Comparison of ENCODE assay signal across 33 cellular contexts in the genomic region with DNA sequence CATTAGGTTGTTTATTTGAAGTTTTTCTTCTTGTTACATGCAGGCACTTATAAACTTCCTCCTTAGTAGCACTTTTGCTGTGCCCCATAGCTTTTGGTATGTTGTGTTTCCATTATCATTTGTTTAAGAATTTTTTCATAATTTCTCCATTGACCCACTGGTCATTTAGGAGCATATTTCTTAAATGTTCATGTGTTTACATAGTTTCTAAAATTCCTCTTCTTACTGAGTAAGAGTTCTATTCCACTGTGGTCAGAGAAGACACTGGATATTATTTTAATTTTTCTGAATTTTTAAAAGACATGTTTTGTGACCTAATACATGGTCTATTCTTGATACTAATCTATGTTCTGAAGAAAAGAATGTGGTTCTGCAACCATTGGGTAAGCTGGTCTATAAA.
"Had no signal": no experiment of that assay in that cellular context is flagged by ENCODE, and none has a peak within 500 bp of the region (broad histone marks: within the 10 kb centered on the region; RNA-seq: fewer than 3 reads in every experiment).

No MANE protein-coding gene starts in this region.

- ATAC-seq: activated CD4-positive, CD25-positive, alpha-beta regulatory T cell treated with anti-CD3 and anti-CD28 coated beads, Interleukin-2, amount 50 U/mL, for 24 hours; activated CD8-positive, alpha-beta memory T cell treated with anti-CD3 and anti-CD28 coated beads, Interleukin-2, amount 10 ng/mL, durations not matched to agents 7 days and 5 days; activated CD8-positive, alpha-beta T cell treated with anti-CD3 and anti-CD28 coated beads for 36 hours; activated naive CD4-positive, alpha-beta T cell treated with anti-CD3 and anti-CD28 coated beads, Interleukin-2, amount 50 U/mL, for 72 hours; activated T-cell treated with anti-CD3 and anti-CD28 coated beads, Interleukin-2, amount 50 U/mL, for 72 hours; effector memory CD8-positive, alpha-beta T cell; foreskin keratinocyte; gastrocnemius medialis; heart right ventricle; T-cell; T-helper 17 cell had no signal

- H3K4me1 Mint-ChIP-seq: activated B cell treated with CpG ODN at 0.5 μM for 24 hours; activated CD8-positive, alpha-beta memory T cell treated with anti-CD3 and anti-CD28 coated beads, Interleukin-2, amount 10 ng/mL, durations not matched to agents 7 days and 5 days; activated naive CD4-positive, alpha-beta T cell treated with anti-CD3 and anti-CD28 coated beads, Interleukin-2, amount 10 ng/mL, durations not matched to agents 7 days and 5 days; activated naive CD8-positive, alpha-beta T cell treated with anti-CD3 and anti-CD28 coated beads, Interleukin-2, amount 10 ng/mL, durations not matched to agents 7 days and 5 days; central memory CD8-positive, alpha-beta T cell; T-cell; T-helper 17 cell had no signal

- H3K36me3 Mint-ChIP-seq: activated CD8-positive, alpha-beta memory T cell treated with anti-CD3 and anti-CD28 coated beads, Interleukin-2, amount 10 ng/mL, durations not matched to agents 7 days and 5 days; activated naive CD4-positive, alpha-beta T cell treated with anti-CD3 and anti-CD28 coated beads, Interleukin-2, amount 10 ng/mL, durations not matched to agents 7 days and 5 days; activated naive CD8-positive, alpha-beta T cell treated with anti-CD3 and anti-CD28 coated beads, Interleukin-2, amount 10 ng/mL, durations not matched to agents 7 days and 5 days; T-cell had no signal

- H3K4me3 Mint-ChIP-seq: activated B cell treated with CpG ODN at 0.5 μM for 24 hours; activated CD8-positive, alpha-beta memory T cell treated with anti-CD3 and anti-CD28 coated beads, Interleukin-2, amount 10 ng/mL, durations not matched to agents 7 days and 5 days; activated CD8-positive, alpha-beta T cell treated with anti-CD3 and anti-CD28 coated beads for 36 hours; activated naive CD4-positive, alpha-beta T cell treated with anti-CD3 and anti-CD28 coated beads, Interleukin-2, amount 10 ng/mL, durations not matched to agents 7 days and 5 days; activated naive CD8-positive, alpha-beta T cell treated with anti-CD3 and anti-CD28 coated beads, Interleukin-2, amount 10 ng/mL, durations not matched to agents 7 days and 5 days; activated T-cell treated with anti-CD3 and anti-CD28 coated beads, Interleukin-2, amount 50 U/mL, for 24 hours; activated T-cell treated with anti-CD3 and anti-CD28 coated beads, Interleukin-2, amount 50 U/mL, for 72 hours; central memory CD8-positive, alpha-beta T cell; effector memory CD8-positive, alpha-beta T cell; T-cell; T-helper 17 cell; T-helper 2 cell treated with Interferon-gamma antibody and Interleukin-4, amounts not matched to agents 5 μg/mL and 100 μg/mL, for 36 hours had no signal

- H3K9me3 Mint-ChIP-seq: T-helper 2 cell treated with Interferon-gamma antibody and Interleukin-4, amounts not matched to agents 5 μg/mL and 100 μg/mL, for 36 hours had no signal

- DNase-seq: activated B cell treated with CpG ODN at 0.5 μM for 24 hours; activated CD4-positive, alpha-beta T cell treated with anti-CD3 and anti-CD28 coated beads for 48 hours; activated CD4-positive, alpha-beta T cell treated with anti-CD3 and anti-CD28 coated beads, Interleukin-2, amount 50 U/mL, for 1 hour; activated CD4-positive, alpha-beta T cell treated with anti-CD3 and anti-CD28 coated beads, Interleukin-2, amount 50 U/mL, for 48 hours; activated CD8-positive, alpha-beta memory T cell treated with anti-CD3 and anti-CD28 coated beads, Interleukin-2, amount 10 ng/mL, durations not matched to agents 7 days and 5 days; activated CD8-positive, alpha-beta memory T cell treated with anti-CD3 and anti-CD28 coated beads, Interleukin-2, amount 50 U/mL, for 4 hours; activated CD8-positive, alpha-beta T cell treated with anti-CD3 and anti-CD28 coated beads for 36 hours; activated gamma-delta T cell; activated naive CD4-positive, alpha-beta T cell; activated naive CD4-positive, alpha-beta T cell treated with anti-CD3 and anti-CD28 coated beads, Interleukin-2, amount 10 ng/mL, durations not matched to agents 7 days and 5 days; activated naive CD8-positive, alpha-beta T cell treated with anti-CD3 and anti-CD28 coated beads, Interleukin-2, amount 10 ng/mL, durations not matched to agents 7 days and 5 days; activated T-cell treated with anti-CD3 and anti-CD28 coated beads, Interleukin-2, amount 50 U/mL, for 24 hours; activated T-cell treated with anti-CD3 and anti-CD28 coated beads, Interleukin-2, amount 50 U/mL, for 72 hours; amniotic stem cell; anterior cingulate cortex; brain microvascular endothelial cell; cortex of kidney; dermis blood vessel endothelial cell; effector CD4-positive, alpha-beta T cell; effector memory CD8-positive, alpha-beta T cell; esophagus squamous epithelium; foreskin keratinocyte; gastrocnemius medialis; heart right ventricle; T-cell; T-helper 17 cell; T1000; WERI-Rb-1 had no signal

- H3K27ac Mint-ChIP-seq: activated B cell treated with CpG ODN at 0.5 μM for 24 hours; activated CD8-positive, alpha-beta memory T cell treated with anti-CD3 and anti-CD28 coated beads, Interleukin-2, amount 10 ng/mL, durations not matched to agents 7 days and 5 days; activated CD8-positive, alpha-beta T cell treated with anti-CD3 and anti-CD28 coated beads for 36 hours; activated naive CD4-positive, alpha-beta T cell treated with anti-CD3 and anti-CD28 coated beads, Interleukin-2, amount 10 ng/mL, durations not matched to agents 7 days and 5 days; activated naive CD4-positive, alpha-beta T cell treated with anti-CD3 and anti-CD28 coated beads, Interleukin-2, amount 50 U/mL, for 72 hours; activated naive CD8-positive, alpha-beta T cell treated with anti-CD3 and anti-CD28 coated beads, Interleukin-2, amount 10 ng/mL, durations not matched to agents 7 days and 5 days; activated T-cell treated with anti-CD3 and anti-CD28 coated beads, Interleukin-2, amount 50 U/mL, for 24 hours; activated T-cell treated with anti-CD3 and anti-CD28 coated beads, Interleukin-2, amount 50 U/mL, for 72 hours; effector memory CD8-positive, alpha-beta T cell; T-cell; T-helper 17 cell; T-helper 2 cell treated with Interferon-gamma antibody and Interleukin-4, amounts not matched to agents 5 μg/mL and 100 μg/mL, for 36 hours had no signal

- H3K27me3 Mint-ChIP-seq: activated T-cell treated with anti-CD3 and anti-CD28 coated beads, Interleukin-2, amount 50 U/mL, for 24 hours; T-helper 17 cell had no signal

- H3K4me3 ChIP-seq: esophagus squamous epithelium, gastrocnemius medialis, heart right ventricle, hepatocyte had no signal
